In genomic region chr21:14271053-14271452, GRCh38 we compare ENCODE assay signal across 1 cellular context.
TF ChIP-seq lines count a peak whose summit lies in the region.

No MANE protein-coding gene starts in this region.

TF ChIP-seq in K562, 482 proteins besides CTCF, POLR2A, EP300 and RAD21 (continued from another document and continues in another):
- TF ChIP-seq MGA (IDR thresholded peaks at IDR 0.05): no peak
- no peak for TF ChIP-seq HLTF (IDR thresholded peaks at IDR 0.05)
- TF ChIP-seq ZNF175 (CRISPR knock-in tag; IDR thresholded peaks at IDR 0.05; ENCODE audit: low read depth): no peak
- no peak for TF ChIP-seq ESRRA (IDR thresholded peaks at IDR 0.05; ENCODE audit: borderline replicate concordance, low read depth)
- TF ChIP-seq HNRNPUL1 (IDR thresholded peaks at IDR 0.05; ENCODE audit: low read length): no peak
- no peak for TF ChIP-seq NR3C1 (CRISPR knock-in tag; IDR thresholded peaks at IDR 0.05)
- TF ChIP-seq ZNF431 (CRISPR knock-in tag; IDR thresholded peaks at IDR 0.05): no peak
- TF ChIP-seq XRCC4 (IDR thresholded peaks at IDR 0.05; ENCODE audit: extremely low read depth, insufficient read depth, insufficient read length): no peak
- no peak for TF ChIP-seq IRF9 (tag; IDR thresholded peaks at IDR 0.05)
- TF ChIP-seq ZNF140 (CRISPR knock-in tag; IDR thresholded peaks at IDR 0.05): no peak
- TF ChIP-seq SOX6 (IDR thresholded peaks at IDR 0.05): peak; percentile 44; the same call in 1 of the 2 replicates
- TF ChIP-seq CREB1 (IDR thresholded peaks at IDR 0.05): peak; percentile 48; the same call in 1 of the 2 replicates
- TF ChIP-seq CREB1 (CRISPR knock-in tag; IDR thresholded peaks at IDR 0.05): no peak
- TF ChIP-seq MBD2 (IDR thresholded peaks at IDR 0.05; ENCODE audit: borderline replicate concordance, low read depth): no peak; the same call in 1 of the 2 replicates
- TF ChIP-seq FOXM1 (IDR thresholded peaks at IDR 0.05; ENCODE audit: low read depth): peak; percentile 47; the same call in 1 of the 2 replicates
- no peak for TF ChIP-seq FOXM1 (CRISPR knock-in tag; IDR thresholded peaks at IDR 0.05; ENCODE audit: low read depth)
- TF ChIP-seq ZNF3 (CRISPR knock-in tag; IDR thresholded peaks at IDR 0.05): no peak
- no peak for TF ChIP-seq YY1 (IDR thresholded peaks at IDR 0.05; ENCODE audit: borderline replicate concordance in 1 of 3, control insufficient read depth in 1 of 3, extremely low read depth in 1 of 3, insufficient read depth in 3 of 3, insufficient read length in 1 of 3, insufficient replicate concordance in 2 of 3, low read depth in 1 of 3, low read length in 2 of 3)
- no peak for TF ChIP-seq ZNF23 (CRISPR knock-in tag; IDR thresholded peaks at IDR 0.05)
- no peak for TF ChIP-seq ARID2 (IDR thresholded peaks at IDR 0.05)
- TF ChIP-seq MYBL2 (IDR thresholded peaks at IDR 0.05; ENCODE audit: low read depth): no peak
- no peak for TF ChIP-seq MYBL2 (CRISPR knock-in tag; IDR thresholded peaks at IDR 0.05; ENCODE audit: borderline replicate concordance)
- no peak for TF ChIP-seq TRIM25 (IDR thresholded peaks at IDR 0.05; ENCODE audit: borderline replicate concordance)
- no peak for TF ChIP-seq MXI1 (IDR thresholded peaks at IDR 0.05; ENCODE audit: low read depth, low read length)
- TF ChIP-seq ATF4 (CRISPR knock-in tag; IDR thresholded peaks at IDR 0.05): no peak
- TF ChIP-seq SMAD1 (IDR thresholded peaks at IDR 0.05; ENCODE audit: low read depth, low read length, partially characterized antibody): no peak
- no peak for TF ChIP-seq NELFE (IDR thresholded peaks at IDR 0.05; ENCODE audit: insufficient read depth, insufficient read length)
- no peak for TF ChIP-seq NUFIP1 (IDR thresholded peaks at IDR 0.05; ENCODE audit: partially characterized antibody)
- no peak for TF ChIP-seq ZBTB43 (CRISPR knock-in tag; IDR thresholded peaks at IDR 0.05)
- no peak for TF ChIP-seq PHB (CRISPR knock-in tag; IDR thresholded peaks at IDR 0.05)
- no peak for TF ChIP-seq E4F1 (CRISPR knock-in tag; IDR thresholded peaks at IDR 0.05; ENCODE audit: borderline replicate concordance)
- TF ChIP-seq ZNF511 (CRISPR knock-in tag; IDR thresholded peaks at IDR 0.05): no peak
- no peak for TF ChIP-seq MECOM (CRISPR knock-in tag; IDR thresholded peaks at IDR 0.05)
- TF ChIP-seq ZBTB7A (IDR thresholded peaks at IDR 0.05; ENCODE audit: borderline replicate concordance, control insufficient read depth, low read depth, low read length): no peak
- no peak for TF ChIP-seq SMC3 (conservative IDR thresholded peaks at IDR 0.05; ENCODE audit: insufficient read depth, low read depth, low read length)
- TF ChIP-seq CBX8 (IDR thresholded peaks at IDR 0.05; ENCODE audit: borderline replicate concordance, extremely low read depth, low read depth, low read length, poor library complexity, severe bottlenecking): no peak
- no peak for TF ChIP-seq ZNF408 (CRISPR knock-in tag; IDR thresholded peaks at IDR 0.05; ENCODE audit: low read depth)
- no peak for TF ChIP-seq STAT5B (CRISPR knock-in tag; IDR thresholded peaks at IDR 0.05)
- no peak for TF ChIP-seq RBM34 (IDR thresholded peaks at IDR 0.05; ENCODE audit: borderline replicate concordance, insufficient read depth, low read length)
- no peak for TF ChIP-seq SMARCA5 (IDR thresholded peaks at IDR 0.05)
- no peak for TF ChIP-seq MITF (IDR thresholded peaks at IDR 0.05)
- peak; percentile 78 for TF ChIP-seq ZEB2 (IDR thresholded peaks at IDR 0.05)
- TF ChIP-seq MAFG (tag; conservative IDR thresholded peaks at IDR 0.05): peak; percentile 45
- no peak for TF ChIP-seq ERF (CRISPR knock-in tag; IDR thresholded peaks at IDR 0.05)
- TF ChIP-seq FOXK1 (CRISPR knock-in tag; IDR thresholded peaks at IDR 0.05; ENCODE audit: borderline replicate concordance): no peak
- TF ChIP-seq POLR2G (IDR thresholded peaks at IDR 0.05; ENCODE audit: low read depth, low read length): no peak
